Comparison of ENCODE assay signal across 8 cellular contexts in genomic region chr5:58582411-58583393, GRCh38.
A peak's percentile ranks its signal among the peaks of the same experiment; 100 is the strongest.
DNase-seq lines count a peak whose midpoint lies in the region; ATAC-seq lines count a peak whose summit lies in the region.

Gene RAB3C (plus strand): TSS chr5:58583075. CDS start chr5:58583209, 134 bp downstream.

- H3K4me3 ChIP-seq in skeletal muscle cell (ENCODE audit: low read depth, low read length): peak within 1 kb of the TSS; percentile 68

- DNase-seq in activated T-cell treated with anti-CD3 and anti-CD28 coated beads for 24 hours (ENCODE audit: low read depth): peak; percentile 57
- no peak for DNase-seq in activated T-cell treated with anti-CD3 and anti-CD28 coated beads, Interleukin-2, amount 50 U/mL, for 1 hour
- peak; percentile 45 for DNase-seq in NCI-H1417 treated with DMSO at 0.1 percent for 48 hours (lab: John Stamatoyannopoulos, UW)
- peak; percentile 51 to 86 for DNase-seq in SW 1271 (lab: John Stamatoyannopoulos, UW)
- DNase-seq in cerebellar cortex (ENCODE audit: low spot score): peak; percentile 97
- DNase-seq in iPS-NIHi7 (ENCODE audit: extremely low spot score): peak; percentile 95
- DNase-seq in skeletal muscle cell (ENCODE audit: low read depth): peak; percentile 78

- ATAC-seq in HG02840 (IDR thresholded peaks at IDR 0.05; ENCODE audit: low FRiP score, unreplicated experiment): peak; percentile 99
